28 cellular contexts compared by ENCODE assay signal in genomic region chr9:126131066-126132010, GRCh38.
DNase-seq lines count a peak whose midpoint lies in the region; ATAC-seq, FAIRE-seq and TF ChIP-seq lines count a peak whose summit lies in the region.
"Had no signal": no experiment of that assay in that cellular context is flagged by ENCODE, and none has a peak within 500 bp of the region (broad histone marks: within the 10 kb centered on the region; RNA-seq: fewer than 3 reads in every experiment).

No MANE protein-coding gene starts in this region.

- H3K9me3 Mint-ChIP-seq in activated T-helper 2 cell treated with anti-CD3 and anti-CD28 coated beads, Interferon-gamma antibody, Interleukin-2, Interleukin-4, amounts not matched to agents 10 μg/mL and 5 μg/mL and 100 μg/mL, durations not matched to agents 14 hours and 24 hours and 36 hours, result peaks cover 7% of the 10 kb centered on the region
- H3K9me3 Mint-ChIP-seq in neural crest cell, result peaks cover 11% of the 10 kb centered on the region
- H3K9me3 Mint-ChIP-seq: central memory CD8-positive, alpha-beta T cell had no signal

- intact Hi-C loops in HepG2 (cut with micrococcal nuclease; ENCODE audit: unreplicated experiment) (no loop called here), right lobe of liver (cut with DNase I) (no loop called here), colonic mucosa (cut with DNase I) (no loop called here)
- intact Hi-C loops in activated T-helper 2 cell treated with anti-CD3 and anti-CD28 coated beads, Interferon-gamma antibody, Interleukin-2, Interleukin-4, amounts not matched to agents 10 μg/mL and 5 μg/mL and 100 μg/mL, durations not matched to agents 14 hours and 24 hours and 36 hours (cut with micrococcal nuclease), result no loop called here

- in situ Hi-C loops in HepG2 (cut with HindIII; ENCODE audit: extremely low pct_ligation_motif_present, low pct_unique_long_range_greater_than_20kb), result no loop called here

- H3K4me1 ChIP-seq in HepG2 (ENCODE audit: insufficient read depth, low read length) (no peaks in the 10 kb centered on the region), right lobe of liver (no peaks in the 10 kb centered on the region), colonic mucosa (no peaks in the 10 kb centered on the region)
- H3K4me1 ChIP-seq: left lung had no signal

- H3K9ac ChIP-seq in HepG2 (ENCODE audit: insufficient read depth, low read depth, low read length) (no peak overlapping the region), colonic mucosa (ENCODE audit: low read depth in 2 of 2, low read length in 2 of 2) (no peak overlapping the region)

- no TSS peak for BruUV-seq in HepG2 (replicated peaks; lab: Mats Ljungman, UMichigan)

- H3K27me3 Mint-ChIP-seq in activated T-helper 2 cell treated with anti-CD3 and anti-CD28 coated beads, Interferon-gamma antibody, Interleukin-2, Interleukin-4, amounts not matched to agents 10 μg/mL and 5 μg/mL and 100 μg/mL, durations not matched to agents 14 hours and 24 hours and 36 hours (ENCODE audit: low read depth), result peaks cover 3% of the 10 kb centered on the region
- H3K27me3 Mint-ChIP-seq in neural crest cell (ENCODE audit: low read depth), result peaks cover 52% of the 10 kb centered on the region

- no peaks in the 10 kb centered on the region for H3K4me1 Mint-ChIP-seq in activated T-helper 2 cell treated with anti-CD3 and anti-CD28 coated beads, Interferon-gamma antibody, Interleukin-2, Interleukin-4, amounts not matched to agents 10 μg/mL and 5 μg/mL and 100 μg/mL, durations not matched to agents 14 hours and 24 hours and 36 hours (ENCODE audit: low read depth)
- H3K4me1 Mint-ChIP-seq in neural crest cell, result peaks cover 2% of the 10 kb centered on the region
- H3K4me1 Mint-ChIP-seq: CD14-positive monocyte; central memory CD8-positive, alpha-beta T cell; naive B cell; stimulated activated effector memory CD8-positive, alpha-beta T cell treated with anti-CD3 and anti-CD28 coated beads, Interleukin-12 subunit alpha, Interleukin-12 subunit beta, amount 100 ng/mL, for 72 hours; T-helper 17 cell had no signal

- DNase-seq in HepG2 (ENCODE audit: low spot score) (no peak), right lobe of liver (no peak), neural crest cell (ENCODE audit: low read depth, low spot score) (no peak), ureter (ENCODE audit: low spot score) (peak; percentile 15), colonic mucosa (no peak)
- peak; percentile 3 for DNase-seq in activated T-helper 2 cell treated with anti-CD3 and anti-CD28 coated beads, Interferon-gamma antibody, Interleukin-2, Interleukin-4, amounts not matched to agents 10 μg/mL and 5 μg/mL and 100 μg/mL, durations not matched to agents 14 hours and 24 hours and 36 hours (ENCODE audit: low spot score)
- DNase-seq: activated CD4-positive, alpha-beta T cell treated with anti-CD3 and anti-CD28 coated beads, Interleukin-2, amount 50 U/mL, for 48 hours; activated naive CD4-positive, alpha-beta T cell; activated T-cell treated with anti-CD3 and anti-CD28 coated beads, Interleukin-2, amount 50 U/mL, for 4 hours; hypothalamus; left lung; naive B cell; NCI-H1092; NCI-H2029; NCI-H226; NCI-H82; retina; stimulated activated CD4-positive, alpha-beta T cell treated with anti-CD3 and anti-CD28 coated beads, Interleukin-2, amount 100 ng/mL, for 48 hours; substantia nigra; T-helper 17 cell had no signal

- FAIRE-seq in HepG2 (lab: Jason Lieb, UNC), result no peak
- FAIRE-seq: endothelial cell of umbilical vein, urothelium cell line had no signal

- no peak for TF ChIP-seq RAD21 in HepG2 (CRISPR knock-in tag; IDR thresholded peaks at IDR 0.05)

- 36% methylated on average over 12 of the region's 16 CpGs for WGBS in HepG2 (ENCODE audit: low lambda C conversion rate)
- 50% methylated on average over 2 of the region's 16 CpGs for WGBS in right lobe of liver (ENCODE audit: insufficient coverage, low coverage, low lambda C conversion rate, missing lambda C conversion rate)

- no peak overlapping the region for H3K27ac Mint-ChIP-seq in activated T-helper 2 cell treated with anti-CD3 and anti-CD28 coated beads, Interferon-gamma antibody, Interleukin-2, Interleukin-4, amounts not matched to agents 10 μg/mL and 5 μg/mL and 100 μg/mL, durations not matched to agents 14 hours and 24 hours and 36 hours
- H3K27ac Mint-ChIP-seq in neural crest cell (ENCODE audit: unreplicated experiment), result peak overlapping the region; percentile 63
- H3K27ac Mint-ChIP-seq: naive B cell; stimulated activated effector memory CD8-positive, alpha-beta T cell treated with anti-CD3 and anti-CD28 coated beads, Interleukin-12 subunit alpha, Interleukin-12 subunit beta, amount 100 ng/mL, for 72 hours; T-helper 17 cell had no signal

- ATAC-seq in HepG2 (no peak), right lobe of liver (no peak), GM18868 (IDR thresholded peaks at IDR 0.05; ENCODE audit: unreplicated experiment) (no peak)
- ATAC-seq: activated CD4-positive, CD25-positive, alpha-beta regulatory T cell treated with anti-CD3 and anti-CD28 coated beads, Interleukin-2, amount 50 U/mL, for 24 hours; activated T-cell treated with anti-CD3 and anti-CD28 coated beads, Interleukin-2, amount 50 U/mL, for 4 hours; left lung; stimulated activated effector memory CD8-positive, alpha-beta T cell treated with anti-CD3 and anti-CD28 coated beads, Interleukin-12 subunit alpha, Interleukin-12 subunit beta, amount 100 ng/mL, for 72 hours; T-helper 17 cell had no signal

- TF ChIP-seq POLR2A in HepG2 (IDR thresholded peaks at IDR 0.05; ENCODE audit: insufficient read depth in 1 of 2, low read depth in 2 of 2, low read length in 2 of 2), result no peak
- no peak for TF ChIP-seq POLR2A in right lobe of liver (IDR thresholded peaks at IDR 0.05)

- H3K27me3 ChIP-seq in HepG2 (ENCODE audit: control insufficient read depth in 1 of 2, insufficient read depth in 2 of 2, low read length in 2 of 2) (peaks cover 0 to 14% of the 10 kb centered on the region in 2 experiments; a peak in 2 of 5 replicates), right lobe of liver (no peaks in the 10 kb centered on the region), colonic mucosa (no peaks in the 10 kb centered on the region)

- H3K27ac ChIP-seq in HepG2 (ENCODE audit: extremely low read length, insufficient read depth, low read length) (no peak overlapping the region), right lobe of liver (no peak overlapping the region), colonic mucosa (no peak overlapping the region)
- H3K27ac ChIP-seq: left lung, SK-N-MC had no signal

- no peaks in the 10 kb centered on the region for H3K36me3 Mint-ChIP-seq in activated T-helper 2 cell treated with anti-CD3 and anti-CD28 coated beads, Interferon-gamma antibody, Interleukin-2, Interleukin-4, amounts not matched to agents 10 μg/mL and 5 μg/mL and 100 μg/mL, durations not matched to agents 14 hours and 24 hours and 36 hours (ENCODE audit: low read depth)
- H3K36me3 Mint-ChIP-seq in neural crest cell (ENCODE audit: low read depth), result no peaks in the 10 kb centered on the region
- H3K36me3 Mint-ChIP-seq: CD14-positive monocyte; stimulated activated effector memory CD8-positive, alpha-beta T cell treated with anti-CD3 and anti-CD28 coated beads, Interleukin-12 subunit alpha, Interleukin-12 subunit beta, amount 100 ng/mL, for 72 hours had no signal

- H4K20me1 ChIP-seq in HepG2 (ENCODE audit: insufficient read depth, low read length), result no peaks in the 10 kb centered on the region

- no peak for TF ChIP-seq EP300 in HepG2 (IDR thresholded peaks at IDR 0.05; ENCODE audit: low read depth in 2 of 2, low read length in 2 of 2)
- TF ChIP-seq EP300 in HepG2 (CRISPR knock-in tag; IDR thresholded peaks at IDR 0.05; ENCODE audit: borderline replicate concordance), result no peak

- H3K36me3 ChIP-seq in HepG2 (replicated peaks in 1 of 2; ENCODE audit: control insufficient read depth in 1 of 2, insufficient read depth in 2 of 2, low read length in 2 of 2) (no peaks in the 10 kb centered on the region), right lobe of liver (no peaks in the 10 kb centered on the region), colonic mucosa (no peaks in the 10 kb centered on the region)
- H3K36me3 ChIP-seq: left lung had no signal

- H3K79me2 ChIP-seq in HepG2 (ENCODE audit: insufficient read depth, low read length), result no peaks in the 10 kb centered on the region

- POLR2A ChIA-PET in HepG2 (lab: Yijun Ruan, JAX), result no interaction called here

- no peak overlapping the region for H2AFZ ChIP-seq in HepG2 (ENCODE audit: low read length)

- CTCF ChIA-PET in HepG2 (lab: Yijun Ruan, JAX; ENCODE audit: low intra/inter-chr PET ratio, low total read pairs), result no interaction called here

- no peak overlapping the region for H3K4me3 ChIP-seq in HepG2 (replicated peaks in 1 of 3; ENCODE audit: insufficient read depth in 1 of 3, low read depth in 2 of 3, low read length in 3 of 3)
- H3K4me3 ChIP-seq in right lobe of liver, result no peak overlapping the region
- H3K4me3 ChIP-seq in colonic mucosa, result no peak overlapping the region
- H3K4me3 ChIP-seq: left lung, SK-N-MC had no signal

- no peak overlapping the region for H3K4me3 Mint-ChIP-seq in activated T-helper 2 cell treated with anti-CD3 and anti-CD28 coated beads, Interferon-gamma antibody, Interleukin-2, Interleukin-4, amounts not matched to agents 10 μg/mL and 5 μg/mL and 100 μg/mL, durations not matched to agents 14 hours and 24 hours and 36 hours (ENCODE audit: low read depth)
- H3K4me3 Mint-ChIP-seq in neural crest cell, result no peak overlapping the region
- H3K4me3 Mint-ChIP-seq: activated T-cell treated with anti-CD3 and anti-CD28 coated beads, Interleukin-2, amount 50 U/mL, for 4 hours; CD14-positive monocyte; central memory CD8-positive, alpha-beta T cell; stimulated activated effector memory CD8-positive, alpha-beta T cell treated with anti-CD3 and anti-CD28 coated beads, Interleukin-12 subunit alpha, Interleukin-12 subunit beta, amount 100 ng/mL, for 72 hours; T-helper 17 cell had no signal

- no peak for TF ChIP-seq CTCF in HepG2 (CRISPR knock-in tag; IDR thresholded peaks at IDR 0.05)
- TF ChIP-seq CTCF in right lobe of liver (IDR thresholded peaks at IDR 0.05), result no peak
- no peak for TF ChIP-seq CTCF in neural crest cell (conservative IDR thresholded peaks at IDR 0.05)
- no peak for TF ChIP-seq CTCF in colonic mucosa (IDR thresholded peaks at IDR 0.05)

- no peak overlapping the region for H3K4me2 ChIP-seq in HepG2 (ENCODE audit: low read depth, low read length)

- H3K9me3 ChIP-seq in HepG2 (ENCODE audit: low read length) (no peaks in the 10 kb centered on the region), right lobe of liver (no peaks in the 10 kb centered on the region), colonic mucosa (no peaks in the 10 kb centered on the region)

TF ChIP-seq in HepG2, 621 proteins besides CTCF, POLR2A, EP300 and RAD21 (continues in another document):
- TF ChIP-seq NR2F1 (CRISPR knock-in tag; IDR thresholded peaks at IDR 0.05), result no peak
- TF ChIP-seq JDP2 (CRISPR knock-in tag; IDR thresholded peaks at IDR 0.05; ENCODE audit: borderline replicate concordance), result no peak

Comparison
In these comparisons a context has a peak if more than half of its experiments do, and no peak if none do; other contexts are left out.
1. DNase-seq: peak in activated T-helper 2 cell treated with anti-CD3 and anti-CD28 coated beads, Interferon-gamma antibody, Interleukin-2, Interleukin-4, amounts not matched to agents 10 μg/mL and 5 μg/mL and 100 μg/mL, durations not matched to agents 14 hours and 24 hours and 36 hours (single experiment) and ureter (single experiment); none in HepG2 (single experiment), right lobe of liver (0 of 3), neural crest cell (single experiment) and colonic mucosa (single experiment).